In the genomic region with DNA sequence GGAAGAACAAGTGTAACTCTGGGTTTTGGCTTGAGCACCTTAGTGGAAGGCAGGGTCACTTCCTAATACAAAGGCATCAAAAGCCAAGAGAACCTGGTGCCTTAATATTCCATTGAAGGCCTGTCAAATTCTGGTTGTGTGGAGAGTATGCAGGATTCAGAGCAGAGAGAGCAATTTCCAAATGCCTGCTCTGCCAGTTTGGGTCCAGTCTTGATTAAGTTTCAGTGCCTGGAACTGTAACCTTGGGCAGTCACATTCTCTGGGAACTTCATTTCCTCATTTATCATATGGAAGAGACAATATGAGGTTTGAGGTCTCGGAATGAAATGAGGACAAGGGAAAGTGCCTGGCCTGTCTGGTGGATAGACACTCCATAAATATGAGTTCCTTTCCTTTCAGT, we compare ENCODE assay signal across 29 cellular contexts.
"Had no signal": no experiment of that assay in that cellular context is flagged by ENCODE, and none has a peak within 500 bp of the region (broad histone marks: within the 10 kb centered on the region; RNA-seq: fewer than 3 reads in every experiment).

No MANE protein-coding gene starts in this region.

- H3K27ac Mint-ChIP-seq: activated CD4-positive, alpha-beta memory T cell treated with anti-CD3 and anti-CD28 coated beads, Interleukin-2, amount 10 ng/mL, durations not matched to agents 7 days and 5 days; activated CD4-positive, alpha-beta T cell treated with anti-CD3 and anti-CD28 coated beads for 36 hours; activated CD4-positive, alpha-beta T cell treated with anti-CD3 and anti-CD28 coated beads, Interleukin-2, amount 10 ng/mL, durations not matched to agents 7 days and 5 days; activated naive CD4-positive, alpha-beta T cell treated with anti-CD3 and anti-CD28 coated beads, Interleukin-2, amount 10 ng/mL, durations not matched to agents 7 days and 5 days; activated naive CD4-positive, alpha-beta T cell treated with anti-CD3 and anti-CD28 coated beads, Interleukin-2, amount 50 U/mL, for 72 hours; activated naive CD8-positive, alpha-beta T cell treated with anti-CD3 and anti-CD28 coated beads, Interleukin-2, amount 10 ng/mL, durations not matched to agents 7 days and 5 days; activated T-cell treated with anti-CD3 and anti-CD28 coated beads, Interleukin-2, amount 50 U/mL, for 24 hours; activated T-cell treated with anti-CD3 and anti-CD28 coated beads, Interleukin-2, amount 50 U/mL, for 72 hours; dendritic cell treated with granulocyte-macrophage colony-stimulating factor and Interleukin-4, amounts not matched to agents 40 ng/mL and 50 ng/mL, for 4 days; T-helper 1 cell treated with Interleukin-12 subunit alpha and Interleukin-12 subunit beta and Interleukin-4 antibody, amounts not matched to agents 30 μg/mL and 1 μg/mL, for 36 hours; T-helper 2 cell treated with Interferon-gamma antibody and Interleukin-4, amounts not matched to agents 5 μg/mL and 100 μg/mL, for 36 hours had no signal

- H3K4me1 ChIP-seq: ascending aorta, breast epithelium had no signal

- H3K27ac ChIP-seq: ascending aorta, breast epithelium had no signal

- H3K4me1 Mint-ChIP-seq: activated CD4-positive, alpha-beta T cell treated with anti-CD3 and anti-CD28 coated beads for 36 hours; activated CD4-positive, alpha-beta T cell treated with anti-CD3 and anti-CD28 coated beads, Interleukin-2, amount 10 ng/mL, durations not matched to agents 7 days and 5 days; activated naive CD4-positive, alpha-beta T cell treated with anti-CD3 and anti-CD28 coated beads, Interleukin-2, amount 10 ng/mL, durations not matched to agents 7 days and 5 days; activated naive CD8-positive, alpha-beta T cell treated with anti-CD3 and anti-CD28 coated beads, Interleukin-2, amount 10 ng/mL, durations not matched to agents 7 days and 5 days had no signal

- H3K4me3 ChIP-seq: ascending aorta, breast epithelium, coronary artery, dorsolateral prefrontal cortex had no signal

- H3K27me3 ChIP-seq: ascending aorta, breast epithelium had no signal

- H3K27me3 Mint-ChIP-seq: activated CD4-positive, alpha-beta memory T cell treated with anti-CD3 and anti-CD28 coated beads, Interleukin-2, amount 10 ng/mL, durations not matched to agents 7 days and 5 days; activated CD4-positive, alpha-beta T cell treated with anti-CD3 and anti-CD28 coated beads, Interleukin-2, amount 10 ng/mL, durations not matched to agents 7 days and 5 days; activated naive CD4-positive, alpha-beta T cell treated with anti-CD3 and anti-CD28 coated beads, Interleukin-2, amount 10 ng/mL, durations not matched to agents 7 days and 5 days; activated naive CD8-positive, alpha-beta T cell treated with anti-CD3 and anti-CD28 coated beads, Interleukin-2, amount 10 ng/mL, durations not matched to agents 7 days and 5 days; brain; dendritic cell treated with granulocyte-macrophage colony-stimulating factor and Interleukin-4, amounts not matched to agents 40 ng/mL and 50 ng/mL, for 4 days had no signal

- H3K9me3 ChIP-seq: ascending aorta, breast epithelium had no signal

- H3K36me3 Mint-ChIP-seq: activated naive CD4-positive, alpha-beta T cell treated with anti-CD3 and anti-CD28 coated beads, Interleukin-2, amount 10 ng/mL, durations not matched to agents 7 days and 5 days; activated naive CD4-positive, alpha-beta T cell treated with anti-CD3 and anti-CD28 coated beads, Interleukin-2, amount 50 U/mL, for 72 hours; activated naive CD8-positive, alpha-beta T cell treated with anti-CD3 and anti-CD28 coated beads, Interleukin-2, amount 10 ng/mL, durations not matched to agents 7 days and 5 days; brain had no signal

- DNase-seq: activated CD4-positive, alpha-beta memory T cell treated with anti-CD3 and anti-CD28 coated beads, Interleukin-2, amount 10 ng/mL, durations not matched to agents 7 days and 5 days; activated CD4-positive, alpha-beta T cell treated with anti-CD3 and anti-CD28 coated beads, Interleukin-2, amount 10 ng/mL, durations not matched to agents 7 days and 5 days; activated CD4-positive, alpha-beta T cell treated with anti-CD3 and anti-CD28 coated beads, Interleukin-2, amount 50 U/mL, for 4 hours; activated CD4-positive, CD25-positive, alpha-beta regulatory T cell; activated CD4-positive, CD25-positive, alpha-beta regulatory T cell treated with anti-CD3 and anti-CD28 coated beads, Interleukin-2, amount 50 U/mL, for 72 hours; activated CD8-positive, alpha-beta memory T cell treated with anti-CD3 and anti-CD28 coated beads, Interleukin-2, amount 50 U/mL, for 48 hours; activated gamma-delta T cell; activated naive CD4-positive, alpha-beta T cell; activated naive CD4-positive, alpha-beta T cell treated with anti-CD3 and anti-CD28 coated beads, Interleukin-2, amount 10 ng/mL, durations not matched to agents 7 days and 5 days; activated naive CD8-positive, alpha-beta T cell treated with anti-CD3 and anti-CD28 coated beads, Interleukin-2, amount 10 ng/mL, durations not matched to agents 7 days and 5 days; activated T-cell treated with anti-CD3 and anti-CD28 coated beads for 4 hours; activated T-cell treated with anti-CD3 and anti-CD28 coated beads, Interleukin-2, amount 50 U/mL, for 24 hours; central memory CD4-positive, alpha-beta T cell; effector memory CD4-positive, alpha-beta T cell; foreskin fibroblast; hippocampal formation had no signal

- ATAC-seq: esophagus mucosa had no signal

- H3K36me3 ChIP-seq: ascending aorta, breast epithelium had no signal

- H3K4me3 Mint-ChIP-seq: activated CD4-positive, alpha-beta memory T cell treated with anti-CD3 and anti-CD28 coated beads, Interleukin-2, amount 10 ng/mL, durations not matched to agents 7 days and 5 days; activated CD4-positive, alpha-beta T cell treated with anti-CD3 and anti-CD28 coated beads for 36 hours; activated CD4-positive, alpha-beta T cell treated with anti-CD3 and anti-CD28 coated beads, Interleukin-2, amount 10 ng/mL, durations not matched to agents 7 days and 5 days; activated naive CD4-positive, alpha-beta T cell treated with anti-CD3 and anti-CD28 coated beads, Interleukin-2, amount 10 ng/mL, durations not matched to agents 7 days and 5 days; activated naive CD8-positive, alpha-beta T cell treated with anti-CD3 and anti-CD28 coated beads, Interleukin-2, amount 10 ng/mL, durations not matched to agents 7 days and 5 days; activated T-cell treated with anti-CD3 and anti-CD28 coated beads, Interleukin-2, amount 50 U/mL, for 24 hours; brain; dendritic cell treated with granulocyte-macrophage colony-stimulating factor and Interleukin-4, amounts not matched to agents 40 ng/mL and 50 ng/mL, for 4 days; endodermal cell; T-helper 1 cell treated with Interleukin-12 subunit alpha and Interleukin-12 subunit beta and Interleukin-4 antibody, amounts not matched to agents 30 μg/mL and 1 μg/mL, for 36 hours; T-helper 2 cell treated with Interferon-gamma antibody and Interleukin-4, amounts not matched to agents 5 μg/mL and 100 μg/mL, for 36 hours had no signal
